Comparison of ENCODE assay signal across 8 cellular contexts in the genomic region with DNA sequence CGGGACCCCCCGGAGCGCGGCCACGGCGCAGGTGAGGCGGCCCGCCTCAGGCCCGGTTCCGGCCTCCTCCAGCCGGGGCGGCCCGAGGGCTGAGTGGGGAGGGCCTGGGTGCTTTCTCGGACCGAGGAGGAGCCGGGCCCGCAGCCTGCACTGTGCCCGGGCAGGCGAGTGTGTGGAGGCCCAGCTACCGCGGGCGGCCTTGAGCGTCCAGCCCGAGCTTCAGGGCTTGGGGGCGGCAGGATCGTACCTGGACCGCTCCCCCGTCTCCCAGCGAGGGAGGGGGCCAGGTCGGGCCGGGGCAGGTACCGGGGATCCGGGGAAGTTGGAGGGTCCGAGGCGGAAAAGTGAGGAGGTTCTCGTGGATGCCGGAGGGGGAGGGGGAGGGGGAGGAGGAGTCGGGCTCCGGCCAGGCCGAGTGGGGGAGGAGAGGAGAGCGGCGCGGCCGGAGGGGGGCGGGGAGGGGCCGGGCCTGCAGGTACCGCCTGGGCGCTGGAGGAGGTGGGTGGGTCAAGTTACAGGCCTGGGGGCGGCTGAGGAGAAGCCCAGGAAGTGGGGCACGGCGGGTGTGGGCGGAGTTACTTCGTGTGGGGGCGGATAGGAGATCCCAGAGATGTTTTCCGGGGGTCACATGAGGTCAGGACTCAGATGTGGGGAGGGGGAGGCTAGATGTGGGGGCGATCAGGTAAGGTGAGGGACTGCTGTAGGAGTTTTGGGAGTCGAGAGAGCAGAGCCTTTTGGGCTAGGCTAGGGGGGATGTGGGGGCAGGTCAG. TPM values are rescaled to one million over a fixed set of nuclear protein-coding genes. Genes with fewer than 3 reads are reported as not detected.
DNase-seq lines count a peak whose midpoint lies in the region; ATAC-seq and TF ChIP-seq lines count a peak whose summit lies in the region.

No MANE protein-coding gene starts in this region.

- H3K27me3 ChIP-seq in iPS-15b (ENCODE audit: control insufficient read depth, insufficient read depth, low read length) (no peaks in the 10 kb centered on the region), skeletal muscle satellite cell (ENCODE audit: control insufficient read depth, insufficient read depth, low read length) (no peaks in the 10 kb centered on the region)

- H3K4me1 ChIP-seq in iPS-15b (ENCODE audit: control insufficient read depth, insufficient read depth, low read length) (peaks cover 28% of the 10 kb centered on the region), skeletal muscle satellite cell (ENCODE audit: control insufficient read depth, insufficient read depth, low read length) (peaks cover 52% of the 10 kb centered on the region)

- BruUV-seq in Calu3 (replicated peaks; lab: Mats Ljungman, UMichigan) = no TSS peak

- no peaks in the 10 kb centered on the region for H3K27me3 Mint-ChIP-seq in Calu3 (ENCODE audit: unreplicated experiment)
- no peaks in the 10 kb centered on the region for H3K27me3 Mint-ChIP-seq in activated naive CD8-positive, alpha-beta T cell treated with anti-CD3 and anti-CD28 coated beads, Interleukin-2, amount 10 ng/mL, durations not matched to agents 7 days and 5 days

- H3K27ac Mint-ChIP-seq in Calu3 (ENCODE audit: unreplicated experiment) = no peak overlapping the region
- H3K27ac Mint-ChIP-seq in activated naive CD8-positive, alpha-beta T cell treated with anti-CD3 and anti-CD28 coated beads, Interleukin-2, amount 10 ng/mL, durations not matched to agents 7 days and 5 days = peak overlapping the region; percentile 86

- H3K36me3 ChIP-seq in iPS-15b (ENCODE audit: control insufficient read depth, insufficient read depth, low read length) (peaks cover 20% of the 10 kb centered on the region), skeletal muscle satellite cell (ENCODE audit: insufficient read depth, low read length) (peaks cover 22% of the 10 kb centered on the region)

- no peak for TF ChIP-seq CTCF in Calu3 (IDR thresholded peaks at IDR 0.05; ENCODE audit: unreplicated experiment)

- peak overlapping the region; percentile 95 for H3K4me2 ChIP-seq in skeletal muscle satellite cell (ENCODE audit: low read length)

- ATAC-seq in GM21367 (IDR thresholded peaks at IDR 0.05; ENCODE audit: unreplicated experiment) = peak; percentile 4
- ATAC-seq in activated naive CD8-positive, alpha-beta T cell treated with anti-CD3 and anti-CD28 coated beads, Interleukin-2, amount 10 ng/mL, durations not matched to agents 7 days and 5 days (ENCODE audit: low read depth) = peak; percentile 9
- no peak for ATAC-seq in GM18868 (IDR thresholded peaks at IDR 0.05; ENCODE audit: unreplicated experiment)

- DNase-seq in Calu3 (peak; percentile 56), NCI-H2171 treated with DMSO at 0.1 percent for 48 hours (lab: John Stamatoyannopoulos, UW) (peak; percentile 58), pons (ENCODE audit: low spot score) (no peak)
- DNase-seq in activated naive CD8-positive, alpha-beta T cell treated with anti-CD3 and anti-CD28 coated beads, Interleukin-2, amount 10 ng/mL, durations not matched to agents 7 days and 5 days = peak; percentile 61

- peak overlapping the region; percentile 85 for H3K4me3 Mint-ChIP-seq in Calu3 (ENCODE audit: low read depth, unreplicated experiment)
- peak overlapping the region; percentile 86 for H3K4me3 Mint-ChIP-seq in activated naive CD8-positive, alpha-beta T cell treated with anti-CD3 and anti-CD28 coated beads, Interleukin-2, amount 10 ng/mL, durations not matched to agents 7 days and 5 days

- H3K9me3 ChIP-seq in iPS-15b (ENCODE audit: control insufficient read depth, insufficient read depth, low read length) = no peaks in the 10 kb centered on the region
- no peaks in the 10 kb centered on the region for H3K9me3 ChIP-seq in skeletal muscle satellite cell (replicated peaks; ENCODE audit: low read length)

- POLR2A ChIA-PET in activated naive CD8-positive, alpha-beta T cell treated with anti-CD3 and anti-CD28 coated beads, Interleukin-2, amount 10 ng/mL, durations not matched to agents 7 days and 5 days (lab: Charles Lee) = interaction anchor here (0.7 to 5.5 kb wide), 16 partner anchors 12 to 228 kb away, joined by 3 to 50 read pairs (median 6); partner anchors contain the start of genes GCDH, IER2 and STX10

- CTCF ChIA-PET in Calu3 (lab: Charles Lee) = no interaction called here

- no peaks in the 10 kb centered on the region for H3K9me3 Mint-ChIP-seq in Calu3 (ENCODE audit: low read depth, unreplicated experiment)
- H3K9me3 Mint-ChIP-seq in activated naive CD8-positive, alpha-beta T cell treated with anti-CD3 and anti-CD28 coated beads, Interleukin-2, amount 10 ng/mL, durations not matched to agents 7 days and 5 days = no peaks in the 10 kb centered on the region

- H3K4me1 Mint-ChIP-seq in Calu3 (ENCODE audit: low read depth, unreplicated experiment) = peaks cover 16% of the 10 kb centered on the region
- H3K4me1 Mint-ChIP-seq in activated naive CD8-positive, alpha-beta T cell treated with anti-CD3 and anti-CD28 coated beads, Interleukin-2, amount 10 ng/mL, durations not matched to agents 7 days and 5 days = peaks cover 21% of the 10 kb centered on the region

- H3K9ac ChIP-seq in iPS-15b (ENCODE audit: low read depth, low read length) (peak overlapping the region; percentile 96), skeletal muscle satellite cell (ENCODE audit: low read depth, low read length) (peak overlapping the region; percentile 93)

- H3K4me3 ChIP-seq in iPS-15b (ENCODE audit: low read depth, low read length) = peak overlapping the region; percentile 88
- H3K4me3 ChIP-seq in skeletal muscle satellite cell (ENCODE audit: low read length) = peak overlapping the region; percentile 91

- H3K36me3 Mint-ChIP-seq in Calu3 (ENCODE audit: insufficient read depth, unreplicated experiment) = peaks cover 46% of the 10 kb centered on the region
- H3K36me3 Mint-ChIP-seq in activated naive CD8-positive, alpha-beta T cell treated with anti-CD3 and anti-CD28 coated beads, Interleukin-2, amount 10 ng/mL, durations not matched to agents 7 days and 5 days = peaks cover 5% of the 10 kb centered on the region

- intact Hi-C loops in Calu3 (cut with micrococcal nuclease; ENCODE audit: unreplicated experiment) = no loop called here

RNA-seq across cellular contexts. Expression of gene NACC1, which starts 0.5 kb away (rescaled TPM):
- total RNA-seq in Calu3 (2022) = 80.9 and 83.1 TPM in 2 replicates
- total RNA-seq in activated naive CD8-positive, alpha-beta T cell treated with anti-CD3 and anti-CD28 coated beads, Interleukin-2, amount 10 ng/mL, durations not matched to agents 7 days and 5 days = 10 to 100 TPM; 56.3 to 57.2 TPM
- total RNA-seq in skeletal muscle satellite cell (2012; rRNA removed) = 84.7 and 112 TPM in 2 replicates

RNA-seq across cellular contexts. Expression of gene TRMT1, which starts 2.1 kb away (rescaled TPM):
- 36.5 and 40.2 TPM in 2 replicates for total RNA-seq in Calu3 (2022)
- 10 to 100 TPM; 54.3 to 55.8 TPM for total RNA-seq in activated naive CD8-positive, alpha-beta T cell treated with anti-CD3 and anti-CD28 coated beads, Interleukin-2, amount 10 ng/mL, durations not matched to agents 7 days and 5 days
- total RNA-seq in skeletal muscle satellite cell (2012; rRNA removed) = 40.4 and 49.2 TPM in 2 replicates

RNA-seq across cellular contexts. Expression of gene LYL1, which starts 16.0 kb away (rescaled TPM):
- 0.32 TPM in 1 of 2 replicates, not detected in the other for total RNA-seq in Calu3 (2022)
- total RNA-seq in activated naive CD8-positive, alpha-beta T cell treated with anti-CD3 and anti-CD28 coated beads, Interleukin-2, amount 10 ng/mL, durations not matched to agents 7 days and 5 days = 1 to 10 TPM; 3.7 TPM
- 1.0 and 1.1 TPM in 2 replicates for total RNA-seq in skeletal muscle satellite cell (2012; rRNA removed)

RNA-seq across cellular contexts. Expression of gene STX10, which starts 31.6 kb away (rescaled TPM):
- total RNA-seq in Calu3 (2022) = 52.3 and 52.7 TPM in 2 replicates
- 10 to 100 TPM; 67.1 to 69.9 TPM for total RNA-seq in activated naive CD8-positive, alpha-beta T cell treated with anti-CD3 and anti-CD28 coated beads, Interleukin-2, amount 10 ng/mL, durations not matched to agents 7 days and 5 days
- 67.5 and 72.2 TPM in 2 replicates for total RNA-seq in skeletal muscle satellite cell (2012; rRNA removed)

RNA-seq across cellular contexts. Expression of gene IER2, which starts 31.6 kb away (rescaled TPM):
- 96.3 and 108 TPM in 2 replicates for total RNA-seq in Calu3 (2022)
- total RNA-seq in activated naive CD8-positive, alpha-beta T cell treated with anti-CD3 and anti-CD28 coated beads, Interleukin-2, amount 10 ng/mL, durations not matched to agents 7 days and 5 days = 100 to 1,000 TPM; 167 to 178 TPM
- total RNA-seq in skeletal muscle satellite cell (2012; rRNA removed) = 17.2 and 21.0 TPM in 2 replicates
